ENCODE assay signal across 9 cellular contexts in the genomic region with DNA sequence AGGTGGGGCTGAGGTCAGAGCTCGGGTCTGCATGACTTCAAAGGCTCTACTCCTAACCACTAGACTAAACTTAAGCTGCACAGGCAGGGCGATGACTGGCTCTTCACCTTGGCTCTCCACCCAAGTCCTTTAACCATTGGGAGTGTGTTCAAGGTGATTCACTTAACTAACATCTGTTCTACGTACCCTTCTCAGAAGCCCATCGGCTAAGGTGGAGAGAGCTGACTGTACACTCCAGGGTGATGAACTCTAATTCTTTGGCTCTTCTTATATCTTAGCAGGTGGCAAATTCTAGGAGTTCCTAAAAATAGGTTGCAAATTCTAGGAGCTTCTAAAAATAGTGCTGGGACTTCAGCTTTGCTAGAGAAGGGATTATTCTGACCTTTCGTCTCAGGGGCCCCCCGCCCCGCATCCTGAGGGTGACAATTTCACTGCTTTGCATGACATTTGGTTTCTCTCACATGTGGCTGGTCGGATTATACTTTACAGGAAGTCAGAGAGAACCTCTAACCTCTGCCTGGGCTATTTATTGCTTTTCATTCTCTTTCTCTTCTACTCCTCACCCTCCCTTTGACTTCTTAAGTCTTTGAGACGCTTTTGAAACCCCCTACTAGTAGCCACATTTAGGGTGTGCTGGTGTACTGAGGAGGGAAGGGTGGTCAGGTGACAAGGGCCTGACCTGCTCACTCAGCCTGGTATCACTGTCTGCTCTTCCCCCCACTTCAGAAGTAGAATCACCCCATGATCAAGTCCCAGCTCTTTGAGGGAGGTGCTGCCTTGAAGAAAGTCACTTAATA. TPM values are rescaled to one million over a fixed set of nuclear protein-coding genes. Genes with fewer than 3 reads are reported as not detected.
DNase-seq lines count a peak whose midpoint lies in the region; ATAC-seq, FAIRE-seq and TF ChIP-seq lines count a peak whose summit lies in the region.
"Had no signal": no experiment of that assay in that cellular context is flagged by ENCODE, and none has a peak within 500 bp of the region (broad histone marks: within the 10 kb centered on the region; RNA-seq: fewer than 3 reads in every experiment).

No MANE protein-coding gene starts in this region.

- no peak overlapping the region for H3K27ac ChIP-seq in SJCRH30

- H3K27me3 ChIP-seq in bronchial epithelial cell (ENCODE audit: control insufficient read depth, insufficient read depth, low read length) (no peaks in the 10 kb centered on the region), SJCRH30 (no peaks in the 10 kb centered on the region), BE2C (no peaks in the 10 kb centered on the region)

- H3K9me3 Mint-ChIP-seq in glutamatergic neuron (ENCODE audit: unreplicated experiment): no peaks in the 10 kb centered on the region

- no peaks in the 10 kb centered on the region for H3K36me3 ChIP-seq in bronchial epithelial cell (ENCODE audit: control insufficient read depth, insufficient read depth, low read length)
- H3K36me3 ChIP-seq in SJCRH30: no peaks in the 10 kb centered on the region
- H3K36me3 ChIP-seq in BE2C: no peaks in the 10 kb centered on the region

- H3K36me3 Mint-ChIP-seq in glutamatergic neuron (ENCODE audit: unreplicated experiment): no peaks in the 10 kb centered on the region
- H3K36me3 Mint-ChIP-seq: brain had no signal

- no peak overlapping the region for H3K4me3 Mint-ChIP-seq in glutamatergic neuron (ENCODE audit: unreplicated experiment)
- H3K4me3 Mint-ChIP-seq: brain had no signal

- peak; percentile 74 for ATAC-seq in GM21786 (IDR thresholded peaks at IDR 0.05; ENCODE audit: unreplicated experiment)

- no peaks in the 10 kb centered on the region for H3K9me3 ChIP-seq in SJCRH30 (replicated peaks)
- H3K9me3 ChIP-seq in BE2C: no peaks in the 10 kb centered on the region

- peak; percentile 63 for DNase-seq in GM13977 (ENCODE audit: low spot score)
- DNase-seq in NAMALWA (ENCODE audit: low spot score): peak; percentile 52
- peak; percentile 60 for DNase-seq in bronchial epithelial cell (ENCODE audit: low read depth)
- DNase-seq in GOT3 (lab: John Stamatoyannopoulos, UW): no peak
- DNase-seq in SJCRH30: no peak
- no peak for DNase-seq in glutamatergic neuron
- DNase-seq in BE2C: no peak

- H3K4me3 ChIP-seq in bronchial epithelial cell (ENCODE audit: low read depth, low read length): no peak overlapping the region
- H3K4me3 ChIP-seq in SJCRH30: no peak overlapping the region
- H3K4me3 ChIP-seq in BE2C (ENCODE audit: low read depth, low read length): no peak overlapping the region

- no peak for TF ChIP-seq CTCF in GM13977 (IDR thresholded peaks at IDR 0.05; ENCODE audit: extremely low read depth, insufficient read depth, missing control alignments)
- no peak for TF ChIP-seq CTCF in bronchial epithelial cell (IDR thresholded peaks at IDR 0.05; ENCODE audit: insufficient read depth, low read length, severe bottlenecking)
- TF ChIP-seq CTCF in glutamatergic neuron (IDR thresholded peaks at IDR 0.05; ENCODE audit: partially characterized antibody, unreplicated experiment): no peak
- no peak for TF ChIP-seq CTCF in BE2C (IDR thresholded peaks at IDR 0.05; ENCODE audit: low read depth, low read length)

- H3K4me1 Mint-ChIP-seq in glutamatergic neuron (ENCODE audit: low read depth, unreplicated experiment): peaks cover 1% of the 10 kb centered on the region

- FAIRE-seq in bronchial epithelial cell (lab: Jason Lieb, UNC): no peak

- peaks cover 3% of the 10 kb centered on the region for H3K27me3 Mint-ChIP-seq in glutamatergic neuron (ENCODE audit: unreplicated experiment)
- H3K27me3 Mint-ChIP-seq: brain had no signal

- no peak overlapping the region for H3K27ac Mint-ChIP-seq in glutamatergic neuron (ENCODE audit: unreplicated experiment)
- H3K27ac Mint-ChIP-seq: brain had no signal

- in situ Hi-C loops in GM13977 (cut with MboI; ENCODE audit: low pct_unique_long_range_greater_than_20kb, low sequenced_read_pairs, unreplicated experiment): no loop called here

- no peaks in the 10 kb centered on the region for H3K4me1 ChIP-seq in SJCRH30
- peaks cover 8% of the 10 kb centered on the region for H3K4me1 ChIP-seq in BE2C

RNA-seq across cellular contexts. Expression of gene PRDM1, which starts 55.5 kb away (rescaled TPM):
- total RNA-seq in bronchial epithelial cell (5.3 and 9.6 TPM in 2 replicates), glutamatergic neuron (ENCODE audit: unreplicated experiment) (not detected)
- not detected in 2 replicates for total RNA-seq in SJCRH30 (2014; rRNA removed; shearing (Covaris generic))
- polyA plus RNA-seq in BE2C (2012; ENCODE audit: insufficient read depth, insufficient read length, low read depth): 1.3 TPM

Comparison
In these comparisons a context has a peak if more than half of its experiments do, and no peak if none do; other contexts are left out.
1. DNase-seq: peak in GM13977 (single experiment), NAMALWA (single experiment) and bronchial epithelial cell (single experiment); none in GOT3 (single experiment), SJCRH30 (0 of 2), glutamatergic neuron (single experiment) and BE2C (single experiment).